ENCODE assay signal across 8 cellular contexts in genomic region chr6:27831434-27832081, GRCh38.
DNase-seq lines count a peak whose midpoint lies in the region; ATAC-seq and TF ChIP-seq lines count a peak whose summit lies in the region.
"Not testable (repeated sequence)": the region's sequence is repeated elsewhere in the genome, so short reads cannot be mapped to it uniquely, and the experiment has no call there.

No MANE protein-coding gene starts in this region.

- TF ChIP-seq POLR2A in GM18505 (IDR thresholded peaks at IDR 0.05; ENCODE audit: borderline replicate concordance, extremely low read depth, insufficient read depth, insufficient read length) (peak; percentile 56), transverse colon (IDR thresholded peaks at IDR 0.05) (peak; percentile 61)
- TF ChIP-seq POLR2A in gastroesophageal sphincter (IDR thresholded peaks at IDR 0.05), result not testable (repeated sequence)

- H3K4me1 ChIP-seq in gastroesophageal sphincter, result peaks cover 0 to 27% (median 0%) of the 10 kb centered on the region in 3 donors
- H3K4me1 ChIP-seq in neutrophil (ENCODE audit: control insufficient read depth in 1 of 2, insufficient read depth in 1 of 2, low read depth in 1 of 2, low read length in 1 of 2), result peaks cover 37 to 49% of the 10 kb centered on the region in 2 experiments
- H3K4me1 ChIP-seq in transverse colon, result peaks cover 0 to 36% (median 14%) of the 10 kb centered on the region in 4 donors

- ATAC-seq in GM18505 (IDR thresholded peaks at IDR 0.05; ENCODE audit: unreplicated experiment) (peak; percentile 72), HG02763 (IDR thresholded peaks at IDR 0.05; ENCODE audit: unreplicated experiment) (peak; percentile 86), gastroesophageal sphincter (peak; percentile 95)

- peak overlapping the region; percentile 74 for H3K9ac ChIP-seq in SK-N-MC (ENCODE audit: insufficient read length)

- not testable (repeated sequence) for TF ChIP-seq CTCF in gastroesophageal sphincter (IDR thresholded peaks at IDR 0.05); neutrophil (IDR thresholded peaks at IDR 0.05); transverse colon (IDR thresholded peaks at IDR 0.05)

- peak; percentile 78 for DNase-seq in NAMALWA (ENCODE audit: low spot score)
- DNase-seq in SK-N-MC (ENCODE audit: low read depth, low spot score), result not testable (repeated sequence)
- peak; percentile 66 for DNase-seq in activated naive CD4-positive, alpha-beta T cell treated with Interleukin-2 at 50 U/mL for 16 hours
- peak; percentile 92 for DNase-seq in transverse colon

- intact Hi-C loops in transverse colon (cut with DNase I; ENCODE audit: low total_unique reads), result not testable (repeated sequence)

- not testable (repeated sequence) for H3K9me3 ChIP-seq in SK-N-MC (ENCODE audit: low read depth, low read length); gastroesophageal sphincter; neutrophil; transverse colon

- not testable (repeated sequence) for TF ChIP-seq EP300 in gastroesophageal sphincter (IDR thresholded peaks at IDR 0.05); transverse colon (IDR thresholded peaks at IDR 0.05; ENCODE audit: low read depth)

- 11 to 13% methylated on average over 8 to 11 of the region's 26 CpGs for WGBS in gastroesophageal sphincter (ENCODE audit: low coverage in 1 of 2), 2 donors
- WGBS in transverse colon (ENCODE audit: low coverage in 1 of 2), 2 donors, result 4 to 6% methylated on average over 11 to 20 of the region's 26 CpGs

- H3K27ac ChIP-seq in SK-N-MC (peak overlapping the region; percentile 99), gastroesophageal sphincter (peak overlapping the region in 3 of 4 donors; percentile 44 to 82 (median 79)), neutrophil (peak overlapping the region; percentile 70), transverse colon (peak overlapping the region; percentile 83 to 91 (median 85))

- peaks cover 26% of the 10 kb centered on the region for H3K27me3 ChIP-seq in gastroesophageal sphincter
- H3K27me3 ChIP-seq in neutrophil, transverse colon: not testable (repeated sequence)

- not testable (repeated sequence) for H3K36me3 ChIP-seq in SK-N-MC (ENCODE audit: insufficient read depth, low read length); gastroesophageal sphincter; transverse colon
- peaks cover 20% of the 10 kb centered on the region for H3K36me3 ChIP-seq in neutrophil

- in situ Hi-C loops in transverse colon (cut with MboI; ENCODE audit: low pct_ligation_motif_present in 1 of 4, low pct_unique_long_range_greater_than_20kb in 1 of 4, low sequenced_read_pairs in 3 of 4), result not testable (repeated sequence)

- H3K4me3 ChIP-seq in SK-N-MC, result peak overlapping the region; percentile 94
- peak overlapping the region; percentile 17 to 53 for H3K4me3 ChIP-seq in gastroesophageal sphincter
- peak overlapping the region; percentile 64 to 65 for H3K4me3 ChIP-seq in neutrophil (ENCODE audit: low read depth in 1 of 2, low read length in 1 of 2)
- H3K4me3 ChIP-seq in transverse colon, result peak overlapping the region in 3 of 4 donors; percentile 32 to 55 (median 46)

Comparison
In these comparisons a context has a peak if more than half of its experiments do, and no peak if none do; other contexts are left out.
1. H3K4me3 ChIP-seq: peak in every context shown above with its lines; median percentile 94 in SK-N-MC; 64 in neutrophil; 46 in transverse colon; 35 in gastroesophageal sphincter.